8 cellular contexts compared by ENCODE assay signal in the genomic region with DNA sequence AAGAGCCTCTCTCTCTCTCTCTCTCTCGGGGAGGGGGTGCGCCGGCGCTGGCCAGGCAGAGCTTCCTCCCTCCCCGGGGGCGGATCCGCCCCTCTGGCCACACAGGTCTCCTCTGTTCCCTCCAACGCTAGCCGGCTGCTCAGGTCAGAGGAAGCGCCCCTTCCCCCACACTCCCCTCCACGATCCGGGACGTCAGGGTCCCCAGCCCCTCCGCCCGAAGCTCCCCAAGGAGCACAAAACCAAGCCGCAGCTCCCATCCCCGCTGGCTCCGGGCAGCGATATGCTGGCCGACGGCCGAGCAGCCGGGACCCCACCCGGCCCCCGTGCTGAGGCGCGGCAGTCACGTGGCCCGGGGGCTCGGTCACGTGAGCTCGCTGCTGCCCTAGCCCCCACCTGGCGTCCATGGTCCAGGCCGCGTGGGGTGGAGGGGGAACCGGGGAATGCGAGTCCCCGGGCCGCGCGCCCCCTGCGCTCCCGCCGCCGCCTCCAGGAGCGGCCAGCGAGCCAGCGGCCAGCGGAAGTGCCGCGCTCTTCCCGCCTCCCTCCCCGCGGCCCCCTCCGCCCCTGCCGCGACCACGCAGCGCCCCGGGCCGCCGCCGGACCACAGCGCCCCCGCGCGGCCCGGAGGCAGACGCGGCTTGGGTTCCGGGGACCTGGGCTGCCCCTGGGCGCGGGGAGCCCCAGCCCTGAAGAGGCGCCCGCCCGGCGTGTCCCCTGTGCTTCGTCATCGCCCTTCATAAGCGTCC. TPM values are rescaled to one million over a fixed set of nuclear protein-coding genes. Genes with fewer than 3 reads are reported as not detected.
DNase-seq lines count a peak whose midpoint lies in the region; ATAC-seq and TF ChIP-seq lines count a peak whose summit lies in the region.

A gene with protein sequence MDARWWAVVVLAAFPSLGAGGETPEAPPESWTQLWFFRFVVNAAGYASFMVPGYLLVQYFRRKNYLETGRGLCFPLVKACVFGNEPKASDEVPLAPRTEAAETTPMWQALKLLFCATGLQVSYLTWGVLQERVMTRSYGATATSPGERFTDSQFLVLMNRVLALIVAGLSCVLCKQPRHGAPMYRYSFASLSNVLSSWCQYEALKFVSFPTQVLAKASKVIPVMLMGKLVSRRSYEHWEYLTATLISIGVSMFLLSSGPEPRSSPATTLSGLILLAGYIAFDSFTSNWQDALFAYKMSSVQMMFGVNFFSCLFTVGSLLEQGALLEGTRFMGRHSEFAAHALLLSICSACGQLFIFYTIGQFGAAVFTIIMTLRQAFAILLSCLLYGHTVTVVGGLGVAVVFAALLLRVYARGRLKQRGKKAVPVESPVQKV (minus strand): TSS at position 522 of the 746 bp plus-strand sequence. CDS start 118 bp downstream, at position 404.

- H3K4me1 Mint-ChIP-seq in IgD-negative memory B cell: peaks cover 48 to 73% (median 50%) of the 10 kb centered on the region in 3 donors
- peaks cover 46% of the 10 kb centered on the region for H3K4me1 Mint-ChIP-seq in activated naive CD8-positive, alpha-beta T cell treated with anti-CD3 and anti-CD28 coated beads, Interleukin-2, amount 10 ng/mL, durations not matched to agents 7 days and 5 days

- TF ChIP-seq POLR2A in vagina (IDR thresholded peaks at IDR 0.05): peak in 1 of 2 donors; percentile 47

- peaks cover 10% of the 10 kb centered on the region for H3K36me3 Mint-ChIP-seq in IgD-negative memory B cell
- peaks cover 25% of the 10 kb centered on the region for H3K36me3 Mint-ChIP-seq in activated naive CD8-positive, alpha-beta T cell treated with anti-CD3 and anti-CD28 coated beads, Interleukin-2, amount 10 ng/mL, durations not matched to agents 7 days and 5 days

- intact Hi-C loops in head of caudate nucleus (cut with DNase I) (no loop called here), vagina (cut with DNase I) (no loop called here)

- H3K4me3 ChIP-seq in DOHH2 (ENCODE audit: low read length) (peak within 1 kb of the TSS; percentile 87), vagina (peak within 1 kb of the TSS; percentile 91 to 92)

- peak; percentile 34 for ATAC-seq in GM21526 (IDR thresholded peaks at IDR 0.05; ENCODE audit: low FRiP score, unreplicated experiment)
- ATAC-seq in activated naive CD8-positive, alpha-beta T cell treated with anti-CD3 and anti-CD28 coated beads, Interleukin-2, amount 10 ng/mL, durations not matched to agents 7 days and 5 days (ENCODE audit: low read depth): peak; percentile 76
- ATAC-seq in omental fat pad (ENCODE audit: low FRiP score): peak; percentile 73

- peak within 1 kb of the TSS; percentile 91 to 97 (median 94) for H3K4me3 Mint-ChIP-seq in IgD-negative memory B cell
- H3K4me3 Mint-ChIP-seq in activated naive CD8-positive, alpha-beta T cell treated with anti-CD3 and anti-CD28 coated beads, Interleukin-2, amount 10 ng/mL, durations not matched to agents 7 days and 5 days: peak within 1 kb of the TSS; percentile 91

- in situ Hi-C loops in SK-MEL-5 (cut with HindIII; ENCODE audit: low pct_unique_long_range_greater_than_20kb, low sequenced_read_pairs): no loop called here

- no peaks in the 10 kb centered on the region for H3K27me3 ChIP-seq in DOHH2 (ENCODE audit: control insufficient read depth, low read length)
- H3K27me3 ChIP-seq in vagina: no peaks in the 10 kb centered on the region

- peaks cover 25% of the 10 kb centered on the region for H3K79me2 ChIP-seq in DOHH2 (ENCODE audit: control insufficient read depth, low read length)

- H3K36me3 ChIP-seq in DOHH2 (ENCODE audit: control insufficient read depth, low read length) (peaks cover 79% of the 10 kb centered on the region), vagina (peaks cover 0 to 30% of the 10 kb centered on the region in 2 donors)

- TF ChIP-seq CTCF in DOHH2 (IDR thresholded peaks at IDR 0.05; ENCODE audit: low read depth, low read length, poor library complexity, severe bottlenecking) (peak; percentile 57), omental fat pad (IDR thresholded peaks at IDR 0.05) (peak in 1 of 3 donors; percentile 51), vagina (IDR thresholded peaks at IDR 0.05) (peak in 2 of 3 experiments; percentile 42 to 75)

- H3K4me1 ChIP-seq in DOHH2 (ENCODE audit: control insufficient read depth, low read length): peaks cover 62% of the 10 kb centered on the region
- H3K4me1 ChIP-seq in vagina: peaks cover 25% of the 10 kb centered on the region

- H3K27me3 Mint-ChIP-seq in IgD-negative memory B cell: peaks cover 3% of the 10 kb centered on the region
- no peaks in the 10 kb centered on the region for H3K27me3 Mint-ChIP-seq in activated naive CD8-positive, alpha-beta T cell treated with anti-CD3 and anti-CD28 coated beads, Interleukin-2, amount 10 ng/mL, durations not matched to agents 7 days and 5 days

- peaks cover 56% of the 10 kb centered on the region for H3F3A ChIP-seq in DOHH2 (ENCODE audit: control insufficient read depth, insufficient read depth)

- H4K20me1 ChIP-seq in DOHH2 (ENCODE audit: control insufficient read depth, insufficient read depth, low read depth, low read length): no peaks in the 10 kb centered on the region; the same call in 1 of the 2 replicates

- no peaks in the 10 kb centered on the region for H3K9me3 ChIP-seq in DOHH2 (ENCODE audit: control insufficient read depth, insufficient read depth, low read length)
- H3K9me3 ChIP-seq in vagina: no peaks in the 10 kb centered on the region

- no peaks in the 10 kb centered on the region for H3K9me3 Mint-ChIP-seq in IgD-negative memory B cell
- H3K9me3 Mint-ChIP-seq in activated naive CD8-positive, alpha-beta T cell treated with anti-CD3 and anti-CD28 coated beads, Interleukin-2, amount 10 ng/mL, durations not matched to agents 7 days and 5 days: no peaks in the 10 kb centered on the region

- H3K9me2 ChIP-seq in DOHH2 (replicated peaks; ENCODE audit: control insufficient read depth, low read length): no peaks in the 10 kb centered on the region

- H3K4me2 ChIP-seq in DOHH2 (ENCODE audit: low read length): peak within 1 kb of the TSS; percentile 94

- H3K27ac ChIP-seq in DOHH2 (ENCODE audit: low read depth, low read length): peak within 1 kb of the TSS; percentile 55
- H3K27ac ChIP-seq in vagina: peak within 1 kb of the TSS; percentile 98

- POLR2A ChIA-PET in activated naive CD8-positive, alpha-beta T cell treated with anti-CD3 and anti-CD28 coated beads, Interleukin-2, amount 10 ng/mL, durations not matched to agents 7 days and 5 days (lab: Charles Lee): interaction anchor here (0.5 to 4.3 kb wide), 7 partner anchors 8 to 134 kb away, joined by 3 to 111 read pairs (median 3); a partner anchor contains a TSS

- H3K27ac Mint-ChIP-seq in IgD-negative memory B cell: peak within 1 kb of the TSS; percentile 93 to 99 (median 99)
- peak within 1 kb of the TSS; percentile 92 for H3K27ac Mint-ChIP-seq in activated naive CD8-positive, alpha-beta T cell treated with anti-CD3 and anti-CD28 coated beads, Interleukin-2, amount 10 ng/mL, durations not matched to agents 7 days and 5 days

- DNase-seq in SK-MEL-5 (ENCODE audit: low read depth, low spot score): peak; percentile 92
- DNase-seq in activated naive CD8-positive, alpha-beta T cell treated with anti-CD3 and anti-CD28 coated beads, Interleukin-2, amount 10 ng/mL, durations not matched to agents 7 days and 5 days: peak; percentile 85
- peak; percentile 76 to 96 (median 91) for DNase-seq in head of caudate nucleus
- no peak for DNase-seq in omental fat pad (ENCODE audit: low spot score)
- no peak for DNase-seq in vagina (ENCODE audit: extremely low spot score in 2 of 2)

RNA-seq across cellular contexts. Expression of the gene that starts here (rescaled TPM):
- 42.6 TPM for polyA plus RNA-seq in IgD-negative memory B cell
- total RNA-seq in SK-MEL-5 (2014; rRNA removed; shearing (Covaris generic)): 334 and 361 TPM in 2 replicates
- 481 and 517 TPM in 2 replicates for polyA plus RNA-seq in SK-MEL-5 (2015; cell fraction: cytosol; rRNA removed)
- 123 and 129 TPM in 2 replicates for polyA plus RNA-seq in SK-MEL-5 (2015; cell fraction: nucleus; rRNA removed)
- total RNA-seq in activated naive CD8-positive, alpha-beta T cell treated with anti-CD3 and anti-CD28 coated beads, Interleukin-2, amount 10 ng/mL, durations not matched to agents 7 days and 5 days: 10 to 100 TPM; 28.4 TPM
- total RNA-seq in omental fat pad (10 to 100 TPM; 25.3 to 31.9 (median 30.4) TPM), vagina (19.6 TPM)

Comparison
In these comparisons a context has a peak if more than half of its experiments do, and no peak if none do; other contexts are left out.
1. RNA of the gene that starts here (total RNA-seq): 334 to 361 TPM in SK-MEL-5; 25.3 to 31.9 TPM in omental fat pad, 28.4 TPM in activated naive CD8-positive, alpha-beta T cell treated with anti-CD3 and anti-CD28 coated beads, Interleukin-2, amount 10 ng/mL, durations not matched to agents 7 days and 5 days and 19.6 TPM in vagina (single experiment); every median in the first group is over 10 times any median in the second.
2. DNase-seq: peak in SK-MEL-5 (single experiment), activated naive CD8-positive, alpha-beta T cell treated with anti-CD3 and anti-CD28 coated beads, Interleukin-2, amount 10 ng/mL, durations not matched to agents 7 days and 5 days (single experiment) and head of caudate nucleus (42 of 42); none in omental fat pad (single experiment) and vagina (0 of 2).
3. Peak in every context shown above with its lines, with median percentiles within 50 percentile points of each other: ATAC-seq.